Comparison of ENCODE assay signal across 8 cellular contexts in the genomic region with DNA sequence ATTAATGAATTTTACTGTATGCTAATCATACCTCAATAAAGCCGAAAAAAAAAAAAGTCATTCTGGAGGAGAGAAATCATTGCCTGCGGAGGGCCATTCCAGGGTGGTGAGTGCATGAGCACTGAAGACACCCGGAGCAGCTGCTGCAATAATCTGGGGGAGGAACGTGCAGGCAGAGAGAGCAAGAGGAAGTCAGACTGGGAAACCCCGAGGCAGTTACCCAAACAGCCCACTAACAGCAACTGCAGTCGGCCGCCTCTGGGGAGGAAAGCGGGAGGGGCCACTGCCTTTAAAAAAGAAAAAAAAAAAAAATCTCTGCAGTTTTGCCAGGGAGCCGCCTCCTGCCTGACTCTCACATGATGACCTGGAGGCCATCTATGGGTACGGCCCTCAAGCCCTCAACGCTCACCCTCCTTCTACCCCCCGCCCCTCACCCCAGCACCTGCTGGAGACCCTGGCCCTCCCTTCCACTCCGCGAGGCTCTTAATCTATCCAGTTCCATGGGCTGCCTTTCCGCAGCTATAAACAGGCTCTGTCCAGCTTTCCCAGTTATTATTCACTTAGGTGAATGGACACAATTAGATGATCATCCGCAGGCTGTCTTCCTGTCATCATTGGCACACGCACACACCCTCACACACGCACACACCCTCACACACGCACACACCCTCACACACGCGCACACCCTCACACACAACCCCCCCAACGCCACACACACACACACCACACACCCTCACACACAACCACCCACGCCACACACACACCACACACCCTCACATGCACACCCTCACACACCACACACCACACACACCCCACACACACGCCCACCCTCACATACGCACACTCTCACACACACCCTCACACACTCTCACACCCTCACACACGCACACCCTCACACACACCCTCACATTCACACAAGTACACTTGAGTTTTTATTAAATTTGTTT. TPM values are rescaled to one million over a fixed set of nuclear protein-coding genes. Genes with fewer than 3 reads are reported as not detected.
DNase-seq lines count a peak whose midpoint lies in the region; ATAC-seq lines count a peak whose summit lies in the region.

No MANE protein-coding gene starts in this region.

- H3K9me3 Mint-ChIP-seq in stimulated activated naive CD8-positive, alpha-beta T cell treated with anti-CD3 and anti-CD28 coated beads, Interleukin-15, Interleukin-2, amounts not matched to agents 100 ng/mL and 50 ng/mL, for 24 hours, result no peaks in the 10 kb centered on the region

- H3K27me3 Mint-ChIP-seq in stimulated activated naive CD8-positive, alpha-beta T cell treated with anti-CD3 and anti-CD28 coated beads, Interleukin-15, Interleukin-2, amounts not matched to agents 100 ng/mL and 50 ng/mL, for 24 hours, result no peaks in the 10 kb centered on the region

- H3K4me1 Mint-ChIP-seq in stimulated activated naive CD8-positive, alpha-beta T cell treated with anti-CD3 and anti-CD28 coated beads, Interleukin-15, Interleukin-2, amounts not matched to agents 100 ng/mL and 50 ng/mL, for 24 hours (ENCODE audit: low read depth), result peaks cover 33% of the 10 kb centered on the region

- H3K36me3 Mint-ChIP-seq in stimulated activated naive CD8-positive, alpha-beta T cell treated with anti-CD3 and anti-CD28 coated beads, Interleukin-15, Interleukin-2, amounts not matched to agents 100 ng/mL and 50 ng/mL, for 24 hours (ENCODE audit: low read depth), result no peaks in the 10 kb centered on the region

- peak overlapping the region; percentile 52 for H3K4me3 Mint-ChIP-seq in stimulated activated naive CD8-positive, alpha-beta T cell treated with anti-CD3 and anti-CD28 coated beads, Interleukin-15, Interleukin-2, amounts not matched to agents 100 ng/mL and 50 ng/mL, for 24 hours

- H3K27ac Mint-ChIP-seq in stimulated activated naive CD8-positive, alpha-beta T cell treated with anti-CD3 and anti-CD28 coated beads, Interleukin-15, Interleukin-2, amounts not matched to agents 100 ng/mL and 50 ng/mL, for 24 hours, result peak overlapping the region; percentile 63

- peak; percentile 88 for DNase-seq in ELF-1 (ENCODE audit: low read depth, low spot score)
- DNase-seq in LHCN-M2 (ENCODE audit: low read depth), result peak; percentile 93
- DNase-seq in SKM-1 treated with dmso at 0.1 percent for 144 hours (lab: John Stamatoyannopoulos, UW; ENCODE audit: unreplicated experiment), result peak; percentile 69
- DNase-seq in astrocyte of the hippocampus (ENCODE audit: low read depth, low spot score), result peak; percentile 59
- peak; percentile 68 for DNase-seq in left kidney (ENCODE audit: low read depth, low spot score)
- no peak for DNase-seq in DMS114 treated with DMSO at 0.1 percent for 48 hours (lab: John Stamatoyannopoulos, UW; ENCODE audit: unreplicated experiment)

- ATAC-seq in GM21619 (IDR thresholded peaks at IDR 0.05; ENCODE audit: unreplicated experiment), result peak; percentile 82

RNA-seq across cellular contexts. Expression of a gene that starts 3.4 kb away (rescaled TPM):
- not detected in 2 replicates for total RNA-seq in LHCN-M2 (2014; rRNA removed)
- not detected for polyA plus RNA-seq in LHCN-M2 (2012)

RNA-seq across cellular contexts. Expression of a gene that starts 15.1 kb away (rescaled TPM):
- total RNA-seq in LHCN-M2 (2014; rRNA removed), result 0.29 and 2.1 TPM in 2 replicates
- polyA plus RNA-seq in LHCN-M2 (2012), result 0.70 TPM

RNA-seq across cellular contexts. Expression of a gene that starts 25.0 kb away (rescaled TPM):
- 4.1 and 15.2 TPM in 2 replicates for total RNA-seq in LHCN-M2 (2014; rRNA removed)
- polyA plus RNA-seq in LHCN-M2 (2012), result 1.9 TPM

RNA-seq across cellular contexts. Expression of a gene that starts 33.8 kb away (rescaled TPM):
- 160 and 164 TPM in 2 replicates for total RNA-seq in LHCN-M2 (2014; rRNA removed)
- 177 TPM for polyA plus RNA-seq in LHCN-M2 (2012)

RNA-seq across cellular contexts. Expression of a gene that starts 43.4 kb away (rescaled TPM):
- 0.40 TPM in 1 of 2 replicates, not detected in the other for total RNA-seq in LHCN-M2 (2014; rRNA removed)
- polyA plus RNA-seq in LHCN-M2 (2012), result 1.3 TPM
